19 cellular contexts compared by ENCODE assay signal in the genomic region with DNA sequence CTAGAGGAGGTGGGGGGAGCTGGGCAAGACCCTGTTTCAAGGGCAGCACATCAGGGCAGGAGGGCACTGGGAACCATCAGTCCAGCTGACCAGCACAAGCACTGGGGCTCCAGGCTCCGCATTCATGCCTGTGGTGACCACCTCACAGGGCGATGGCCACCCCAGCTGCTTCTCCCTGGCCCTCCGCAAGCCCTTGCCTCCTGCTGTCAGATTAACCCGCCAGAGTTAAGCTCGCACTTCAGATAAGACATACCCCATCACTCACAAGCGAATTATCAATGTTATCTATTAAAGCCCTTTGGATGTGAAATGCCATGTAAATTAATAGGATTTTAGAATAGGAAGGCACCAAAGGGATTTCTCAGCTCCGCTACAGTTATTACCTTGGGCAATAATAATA.
"Had no signal": no experiment of that assay in that cellular context is flagged by ENCODE, and none has a peak within 500 bp of the region (broad histone marks: within the 10 kb centered on the region; RNA-seq: fewer than 3 reads in every experiment).

No MANE protein-coding gene starts in this region.

- H3K27ac ChIP-seq: SJSA1, SK-N-MC had no signal

- H3K9me3 ChIP-seq: SJSA1 had no signal

- DNase-seq: KBM-7, MV-4-11, NCI-H1048, NCI-H1105, NCI-H1417, NCI-H1436 treated with DMSO at 0.1 percent for 48 hours, NCI-H1694, NCI-H187 treated with DMSO at 0.1 percent for 48 hours, NCI-H2029 treated with DMSO at 0.1 percent for 48 hours, NCI-H2171 treated with DMSO at 0.1 percent for 48 hours, NCI-H345, NCI-H446 treated with DMSO at 0.1 percent for 48 hours, NCI-H510A treated with DMSO at 0.1 percent for 48 hours, NCI-H526, Right ventricle myocardium superior, RPMI8226, SIG-M5 had no signal

- H3K27me3 ChIP-seq: SJSA1 had no signal

- H3K4me3 ChIP-seq: SJSA1, SK-N-MC had no signal
